Comparison of ENCODE assay signal across 6 cellular contexts in genomic region chr19:14551134-14552007, GRCh38. TPM values are rescaled to one million over a fixed set of nuclear protein-coding genes. Genes with fewer than 3 reads are reported as not detected.
DNase-seq lines count a peak whose midpoint lies in the region; ATAC-seq and TF ChIP-seq lines count a peak whose summit lies in the region.
"Not testable (repeated sequence)": the region's sequence is repeated elsewhere in the genome, so short reads cannot be mapped to it uniquely, and the experiment has no call there.

No MANE protein-coding gene starts in this region.

- peaks cover 20% of the 10 kb centered on the region for H3K27me3 Mint-ChIP-seq in GM23338 (ENCODE audit: insufficient read depth, low read depth, poor library complexity)
- not testable (repeated sequence) for H3K27me3 Mint-ChIP-seq in activated T-helper 1 cell treated with anti-CD3 and anti-CD28 coated beads, Interleukin-12 subunit alpha, Interleukin-12 subunit beta, Interleukin-2, Interleukin-4 antibody, amounts not matched to agents 30 ng/mL and 10 ng/mL and 1 ng/mL, durations not matched to agents 14 hours and 24 hours and 36 hours (ENCODE audit: insufficient read depth)

- intact Hi-C loops in activated T-helper 1 cell treated with anti-CD3 and anti-CD28 coated beads, Interleukin-12 subunit alpha, Interleukin-12 subunit beta, Interleukin-2, Interleukin-4 antibody, amounts not matched to agents 30 ng/mL and 10 ng/mL and 1 ng/mL, durations not matched to agents 14 hours and 24 hours and 36 hours (cut with micrococcal nuclease) = loop anchor here (2.0 kb wide), 1 partner anchor 23 kb away; the partner anchor contains the start of gene TECR
- intact Hi-C loops in vagina (cut with DNase I) = not testable (repeated sequence)

- not testable (repeated sequence) for H3K27ac ChIP-seq in GM23338 (ENCODE audit: low read depth)
- peak overlapping the region; percentile 71 for H3K27ac ChIP-seq in RWPE2 (ENCODE audit: poor library complexity, severe bottlenecking)
- peak overlapping the region; percentile 68 for H3K27ac ChIP-seq in vagina

- H3K9me3 Mint-ChIP-seq in GM23338; activated T-helper 1 cell treated with anti-CD3 and anti-CD28 coated beads, Interleukin-12 subunit alpha, Interleukin-12 subunit beta, Interleukin-2, Interleukin-4 antibody, amounts not matched to agents 30 ng/mL and 10 ng/mL and 1 ng/mL, durations not matched to agents 14 hours and 24 hours and 36 hours: not testable (repeated sequence)

- DNase-seq in GM23338 (ENCODE audit: low spot score) = peak; percentile 86
- peak; percentile 80 for DNase-seq in RWPE2 (ENCODE audit: low spot score)
- DNase-seq in activated T-helper 1 cell treated with anti-CD3 and anti-CD28 coated beads, Interleukin-12 subunit alpha, Interleukin-12 subunit beta, Interleukin-2, Interleukin-4 antibody, amounts not matched to agents 30 ng/mL and 10 ng/mL and 1 ng/mL, durations not matched to agents 14 hours and 24 hours and 36 hours (ENCODE audit: low spot score) = peak; percentile 63
- DNase-seq in globus pallidus (ENCODE audit: low spot score) = peak; percentile 73
- DNase-seq in renal cortical epithelial cell (ENCODE audit: low read depth) = peak; percentile 54
- DNase-seq in vagina (ENCODE audit: extremely low spot score in 2 of 2) = not testable (repeated sequence)

- TF ChIP-seq CTCF in GM23338 (conservative IDR thresholded peaks at IDR 0.05; ENCODE audit: low read depth in 2 of 2) = peak; percentile 62 to 72
- peak; percentile 51 for TF ChIP-seq CTCF in RWPE2 (IDR thresholded peaks at IDR 0.05; ENCODE audit: poor library complexity, severe bottlenecking)
- TF ChIP-seq CTCF in vagina (IDR thresholded peaks at IDR 0.05) = not testable (repeated sequence)

- peak; percentile 84 for ATAC-seq in GM23338
- ATAC-seq in RWPE2 (ENCODE audit: low read depth) = peak; percentile 76

- H3K4me2 ChIP-seq in GM23338 = not testable (repeated sequence)

- not testable (repeated sequence) for TF ChIP-seq POLR2A in vagina (IDR thresholded peaks at IDR 0.05)

- H3K9me2 ChIP-seq in GM23338 (ENCODE audit: insufficient read depth) = not testable (repeated sequence)

- peaks cover 29% of the 10 kb centered on the region for H3K79me2 ChIP-seq in GM23338 (replicated peaks; ENCODE audit: insufficient read depth)

- not testable (repeated sequence) for H3K4me1 ChIP-seq in GM23338 (ENCODE audit: insufficient read depth)
- H3K4me1 ChIP-seq in RWPE2 (ENCODE audit: insufficient read depth, poor library complexity, severe bottlenecking) (peaks cover 22% of the 10 kb centered on the region), vagina (peaks cover 54% of the 10 kb centered on the region)

- H3K36me3 ChIP-seq in GM23338 (ENCODE audit: insufficient read depth); vagina: not testable (repeated sequence)
- peaks cover 22% of the 10 kb centered on the region for H3K36me3 ChIP-seq in RWPE2 (ENCODE audit: low read depth)

- H3K4me3 Mint-ChIP-seq in GM23338; activated T-helper 1 cell treated with anti-CD3 and anti-CD28 coated beads, Interleukin-12 subunit alpha, Interleukin-12 subunit beta, Interleukin-2, Interleukin-4 antibody, amounts not matched to agents 30 ng/mL and 10 ng/mL and 1 ng/mL, durations not matched to agents 14 hours and 24 hours and 36 hours: not testable (repeated sequence)

- peaks cover 12% of the 10 kb centered on the region for H4K20me1 ChIP-seq in GM23338 (replicated peaks; ENCODE audit: insufficient read depth)

- not testable (repeated sequence) for H2AFZ ChIP-seq in GM23338

- not testable (repeated sequence) for H3K27me3 ChIP-seq in GM23338 (ENCODE audit: insufficient read depth); RWPE2 (ENCODE audit: insufficient read depth, poor library complexity, severe bottlenecking); vagina

- not testable (repeated sequence) for H3K9me3 ChIP-seq in RWPE2 (ENCODE audit: severe bottlenecking); vagina

- not testable (repeated sequence) for H3K4me3 ChIP-seq in GM23338; RWPE2 (ENCODE audit: severe bottlenecking); vagina

- H3K36me3 Mint-ChIP-seq in GM23338 (ENCODE audit: low read depth); activated T-helper 1 cell treated with anti-CD3 and anti-CD28 coated beads, Interleukin-12 subunit alpha, Interleukin-12 subunit beta, Interleukin-2, Interleukin-4 antibody, amounts not matched to agents 30 ng/mL and 10 ng/mL and 1 ng/mL, durations not matched to agents 14 hours and 24 hours and 36 hours (ENCODE audit: low read depth): not testable (repeated sequence)

- not testable (repeated sequence) for H3F3A ChIP-seq in GM23338 (replicated peaks; ENCODE audit: low read depth)

- H3K4me1 Mint-ChIP-seq in GM23338 = not testable (repeated sequence)
- H3K4me1 Mint-ChIP-seq in activated T-helper 1 cell treated with anti-CD3 and anti-CD28 coated beads, Interleukin-12 subunit alpha, Interleukin-12 subunit beta, Interleukin-2, Interleukin-4 antibody, amounts not matched to agents 30 ng/mL and 10 ng/mL and 1 ng/mL, durations not matched to agents 14 hours and 24 hours and 36 hours (ENCODE audit: low read depth) = peaks cover 12% of the 10 kb centered on the region

- H3K27ac Mint-ChIP-seq in GM23338 = not testable (repeated sequence)
- peak overlapping the region; percentile 72 for H3K27ac Mint-ChIP-seq in activated T-helper 1 cell treated with anti-CD3 and anti-CD28 coated beads, Interleukin-12 subunit alpha, Interleukin-12 subunit beta, Interleukin-2, Interleukin-4 antibody, amounts not matched to agents 30 ng/mL and 10 ng/mL and 1 ng/mL, durations not matched to agents 14 hours and 24 hours and 36 hours

RNA-seq across cellular contexts. Expression of gene NDUFB7, which starts 20.5 kb away (rescaled TPM):
- 289 and 398 TPM in 2 replicates for total RNA-seq in GM23338 (2014; rRNA removed; shearing (Covaris generic))
- 463 and 501 TPM in 2 replicates for polyA plus RNA-seq in GM23338 (2016; fragmentation: Nextera tagmentation; extraction: Ambion mirVana)
- 131 and 133 TPM in 2 replicates for total RNA-seq in activated T-helper 1 cell treated with anti-CD3 and anti-CD28 coated beads, Interleukin-12 subunit alpha, Interleukin-12 subunit beta, Interleukin-2, Interleukin-4 antibody, amounts not matched to agents 30 ng/mL and 10 ng/mL and 1 ng/mL, durations not matched to agents 14 hours and 24 hours and 36 hours
- total RNA-seq in renal cortical epithelial cell (108 and 413 TPM in 2 replicates), vagina (375 TPM)

RNA-seq across cellular contexts. Expression of gene TECR, which starts 22.0 kb away (rescaled TPM):
- 104 and 107 TPM in 2 replicates for total RNA-seq in GM23338 (2014; rRNA removed; shearing (Covaris generic))
- polyA plus RNA-seq in GM23338 (2016; fragmentation: Nextera tagmentation; extraction: Ambion mirVana) = 268 and 277 TPM in 2 replicates
- total RNA-seq in activated T-helper 1 cell treated with anti-CD3 and anti-CD28 coated beads, Interleukin-12 subunit alpha, Interleukin-12 subunit beta, Interleukin-2, Interleukin-4 antibody, amounts not matched to agents 30 ng/mL and 10 ng/mL and 1 ng/mL, durations not matched to agents 14 hours and 24 hours and 36 hours = 110 and 120 TPM in 2 replicates
- 33.4 and 35.6 TPM in 2 replicates for total RNA-seq in renal cortical epithelial cell
- total RNA-seq in vagina = 110 TPM

RNA-seq across cellular contexts. Expression of gene CLEC17A, which starts 31.5 kb away (rescaled TPM):
- 0.17 TPM in 1 of 2 replicates, not detected in the other for total RNA-seq in GM23338 (2014; rRNA removed; shearing (Covaris generic))
- 0.21 TPM in 1 of 2 replicates, not detected in the other for polyA plus RNA-seq in GM23338 (2016; fragmentation: Nextera tagmentation; extraction: Ambion mirVana)
- total RNA-seq in activated T-helper 1 cell treated with anti-CD3 and anti-CD28 coated beads, Interleukin-12 subunit alpha, Interleukin-12 subunit beta, Interleukin-2, Interleukin-4 antibody, amounts not matched to agents 30 ng/mL and 10 ng/mL and 1 ng/mL, durations not matched to agents 14 hours and 24 hours and 36 hours = 0.13 TPM in 1 of 2 replicates, not detected in the other
- total RNA-seq in renal cortical epithelial cell = not detected in 2 replicates
- not detected for total RNA-seq in vagina

RNA-seq across cellular contexts. Expression of gene DNAJB1, which starts 33.2 kb away (rescaled TPM):
- 53.3 TPM in 2 replicates for total RNA-seq in GM23338 (2014; rRNA removed; shearing (Covaris generic))
- 43.2 and 44.0 TPM in 2 replicates for polyA plus RNA-seq in GM23338 (2016; fragmentation: Nextera tagmentation; extraction: Ambion mirVana)
- 104 and 120 TPM in 2 replicates for total RNA-seq in activated T-helper 1 cell treated with anti-CD3 and anti-CD28 coated beads, Interleukin-12 subunit alpha, Interleukin-12 subunit beta, Interleukin-2, Interleukin-4 antibody, amounts not matched to agents 30 ng/mL and 10 ng/mL and 1 ng/mL, durations not matched to agents 14 hours and 24 hours and 36 hours
- total RNA-seq in renal cortical epithelial cell (55.3 and 58.9 TPM in 2 replicates), vagina (164 TPM)

RNA-seq across cellular contexts. Expression of gene GIPC1, which starts 55.4 kb away (rescaled TPM):
- total RNA-seq in GM23338 (2014; rRNA removed; shearing (Covaris generic)) = 92.3 and 106 TPM in 2 replicates
- polyA plus RNA-seq in GM23338 (2016; fragmentation: Nextera tagmentation; extraction: Ambion mirVana) = 50.9 and 51.6 TPM in 2 replicates
- total RNA-seq in activated T-helper 1 cell treated with anti-CD3 and anti-CD28 coated beads, Interleukin-12 subunit alpha, Interleukin-12 subunit beta, Interleukin-2, Interleukin-4 antibody, amounts not matched to agents 30 ng/mL and 10 ng/mL and 1 ng/mL, durations not matched to agents 14 hours and 24 hours and 36 hours = 42.9 and 43.7 TPM in 2 replicates
- total RNA-seq in renal cortical epithelial cell (180 and 401 TPM in 2 replicates), vagina (81.0 TPM)
